Comparison of ENCODE assay signal across 10 cellular contexts in the genomic region with DNA sequence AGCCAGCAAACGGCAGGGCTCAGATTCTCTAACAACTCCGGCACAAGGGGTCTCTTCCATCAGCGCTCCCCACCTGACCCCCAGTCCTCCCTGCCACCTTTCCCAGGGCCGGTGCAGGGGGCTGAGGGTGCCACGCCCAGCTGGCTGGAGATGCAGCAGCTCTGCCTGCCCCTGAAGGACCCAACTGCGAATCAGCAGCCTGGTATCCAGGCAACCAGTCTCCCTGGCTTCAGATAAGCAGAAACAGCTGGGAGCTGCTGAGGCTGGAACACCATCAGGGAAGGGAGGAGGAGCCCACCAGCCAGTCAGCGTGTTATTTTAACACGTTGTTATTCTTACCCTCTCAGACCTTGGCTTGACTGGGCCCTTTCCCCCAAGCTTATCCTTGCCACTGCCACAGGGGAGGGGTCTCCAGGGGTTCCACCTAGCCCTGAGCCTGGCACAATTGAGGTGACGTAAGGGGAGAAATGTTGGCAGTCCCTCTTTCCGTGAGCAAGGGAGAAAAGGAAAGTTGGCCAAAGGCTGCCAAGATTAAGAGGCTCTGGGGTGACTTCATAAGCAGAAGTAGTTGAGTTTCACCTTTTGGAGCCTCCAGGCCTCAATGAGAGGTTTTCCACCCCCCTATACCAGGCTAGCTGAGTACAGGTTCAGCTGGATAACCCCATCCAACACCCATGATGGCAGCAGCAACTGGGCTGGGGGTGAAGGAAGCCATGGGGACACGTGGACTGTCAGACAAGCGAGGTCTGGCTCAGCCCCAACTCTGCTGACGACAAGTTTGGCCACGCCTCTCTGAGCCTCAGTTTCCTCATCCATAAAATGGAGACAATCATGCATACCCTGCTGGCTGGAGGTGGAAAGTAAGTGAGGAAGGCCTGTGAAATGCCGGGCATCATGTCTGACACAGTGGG.
DNase-seq lines count a peak whose midpoint lies in the region; ATAC-seq and TF ChIP-seq lines count a peak whose summit lies in the region.
"Had no signal": no experiment of that assay in that cellular context is flagged by ENCODE, and none has a peak within 500 bp of the region (broad histone marks: within the 10 kb centered on the region; RNA-seq: fewer than 3 reads in every experiment).

No MANE protein-coding gene starts in this region.

- no peaks in the 10 kb centered on the region for H3K9me3 ChIP-seq in Peyer's patch
- H3K9me3 ChIP-seq in CD8-positive, alpha-beta T cell (ENCODE audit: low read length), result no peaks in the 10 kb centered on the region

- no peak overlapping the region for H3K4me3 Mint-ChIP-seq in activated CD8-positive, alpha-beta memory T cell treated with anti-CD3 and anti-CD28 coated beads, Interleukin-2, amount 10 ng/mL, durations not matched to agents 7 days and 5 days
- H3K4me3 Mint-ChIP-seq in CD8-positive, alpha-beta T cell, result no peak overlapping the region

- CTCF ChIA-PET in activated CD8-positive, alpha-beta memory T cell treated with anti-CD3 and anti-CD28 coated beads, Interleukin-2, amount 10 ng/mL, durations not matched to agents 7 days and 5 days (lab: Charles Lee), result interaction anchor here (1.2 to 1.6 kb wide), 5 partner anchors 10 to 24 kb away, joined by 3 to 5 read pairs (median 4); no protein-coding TSS in a partner anchor
- CTCF ChIA-PET in CD8-positive, alpha-beta T cell (lab: Charles Lee), result interaction anchor here (0.8 to 1.8 kb wide), 3 partner anchors 24 to 133 kb away, joined by 3 to 4 read pairs (median 3); no protein-coding TSS in a partner anchor

- peak overlapping the region in 3 of 4 donors; percentile 8 to 42 (median 32) for H3K27ac ChIP-seq in Peyer's patch
- H3K27ac ChIP-seq in CD8-positive, alpha-beta T cell (ENCODE audit: low read depth, low read length), result no peak overlapping the region
- H3K27ac ChIP-seq: VCaP had no signal

- intact Hi-C loops in sciatic nerve (cut with DNase I), result no loop called here
- intact Hi-C loops in CD8-positive, alpha-beta T cell (cut with DNase I, micrococcal nuclease), result no loop called here

- H3K27me3 Mint-ChIP-seq in activated CD8-positive, alpha-beta memory T cell treated with anti-CD3 and anti-CD28 coated beads, Interleukin-2, amount 10 ng/mL, durations not matched to agents 7 days and 5 days, result no peaks in the 10 kb centered on the region
- no peaks in the 10 kb centered on the region for H3K27me3 Mint-ChIP-seq in CD8-positive, alpha-beta T cell (ENCODE audit: low read depth)

- H3K4me3 ChIP-seq in Peyer's patch (no peak overlapping the region), foreskin fibroblast (ENCODE audit: low read depth in 1 of 2, low read length in 2 of 2) (no peak overlapping the region)
- H3K4me3 ChIP-seq in CD8-positive, alpha-beta T cell (ENCODE audit: low read depth, low read length), result no peak overlapping the region

- DNase-seq in HCEC 1CT (peak; percentile 74), Peyer's patch (no peak), foreskin fibroblast (peak; percentile 88 to 95), sciatic nerve (ENCODE audit: low spot score) (no peak), SW480 (ENCODE audit: low spot score) (no peak)
- DNase-seq in activated CD8-positive, alpha-beta memory T cell treated with anti-CD3 and anti-CD28 coated beads, Interleukin-2, amount 10 ng/mL, durations not matched to agents 7 days and 5 days, result no peak
- DNase-seq in CD8-positive, alpha-beta T cell, result no peak
- no peak for DNase-seq in activated CD4-positive, alpha-beta T cell treated with anti-CD3 and anti-CD28 coated beads, Interleukin-2, amount 50 U/mL, for 48 hours
- DNase-seq: midbrain had no signal

- H3K4me1 Mint-ChIP-seq in activated CD8-positive, alpha-beta memory T cell treated with anti-CD3 and anti-CD28 coated beads, Interleukin-2, amount 10 ng/mL, durations not matched to agents 7 days and 5 days, result peaks cover 7% of the 10 kb centered on the region
- H3K4me1 Mint-ChIP-seq in CD8-positive, alpha-beta T cell (ENCODE audit: low read depth), result peaks cover 13% of the 10 kb centered on the region

- ATAC-seq in sciatic nerve, result peak; percentile 90
- ATAC-seq in activated CD8-positive, alpha-beta memory T cell treated with anti-CD3 and anti-CD28 coated beads, Interleukin-2, amount 10 ng/mL, durations not matched to agents 7 days and 5 days, result no peak
- no peak for ATAC-seq in CD8-positive, alpha-beta T cell

- no peak for TF ChIP-seq CTCF in Peyer's patch (IDR thresholded peaks at IDR 0.05)
- no peak for TF ChIP-seq CTCF in foreskin fibroblast (IDR thresholded peaks at IDR 0.05; ENCODE audit: low read depth, low read length)
- TF ChIP-seq CTCF in CD8-positive, alpha-beta T cell (IDR thresholded peaks at IDR 0.05), result no peak

- no peaks in the 10 kb centered on the region for H3K27me3 ChIP-seq in Peyer's patch
- no peaks in the 10 kb centered on the region for H3K27me3 ChIP-seq in CD8-positive, alpha-beta T cell (ENCODE audit: insufficient read depth, low read length)

- H3K9me3 Mint-ChIP-seq in activated CD8-positive, alpha-beta memory T cell treated with anti-CD3 and anti-CD28 coated beads, Interleukin-2, amount 10 ng/mL, durations not matched to agents 7 days and 5 days (ENCODE audit: low read depth), result no peaks in the 10 kb centered on the region
- no peaks in the 10 kb centered on the region for H3K9me3 Mint-ChIP-seq in CD8-positive, alpha-beta T cell

- TF ChIP-seq POLR2A in Peyer's patch (IDR thresholded peaks at IDR 0.05), result no peak

- POLR2A ChIA-PET in CD8-positive, alpha-beta T cell (lab: Charles Lee), result interaction anchor here (1.0 kb wide), 1 partner anchor 24 kb away, joined by 3 read pairs; no protein-coding TSS in a partner anchor

- no peaks in the 10 kb centered on the region for H3K36me3 ChIP-seq in Peyer's patch
- no peaks in the 10 kb centered on the region for H3K36me3 ChIP-seq in CD8-positive, alpha-beta T cell (ENCODE audit: insufficient read depth, low read length)

- no peak overlapping the region for H3K27ac Mint-ChIP-seq in activated CD8-positive, alpha-beta memory T cell treated with anti-CD3 and anti-CD28 coated beads, Interleukin-2, amount 10 ng/mL, durations not matched to agents 7 days and 5 days
- H3K27ac Mint-ChIP-seq in CD8-positive, alpha-beta T cell, result no peak overlapping the region

- H3K36me3 Mint-ChIP-seq in activated CD8-positive, alpha-beta memory T cell treated with anti-CD3 and anti-CD28 coated beads, Interleukin-2, amount 10 ng/mL, durations not matched to agents 7 days and 5 days, result no peaks in the 10 kb centered on the region
- no peaks in the 10 kb centered on the region for H3K36me3 Mint-ChIP-seq in CD8-positive, alpha-beta T cell

- H3K4me1 ChIP-seq in Peyer's patch, result peaks cover 0 to 8% (median 0%) of the 10 kb centered on the region in 4 donors
- no peaks in the 10 kb centered on the region for H3K4me1 ChIP-seq in CD8-positive, alpha-beta T cell (ENCODE audit: insufficient read depth, low read length)

Comparison
In these comparisons a context has a peak if more than half of its experiments do, and no peak if none do; other contexts are left out.
1. DNase-seq: peak in HCEC 1CT (single experiment) and foreskin fibroblast (2 of 2); none in Peyer's patch (0 of 3), sciatic nerve (single experiment), activated CD8-positive, alpha-beta memory T cell treated with anti-CD3 and anti-CD28 coated beads, Interleukin-2, amount 10 ng/mL, durations not matched to agents 7 days and 5 days (single experiment), SW480 (single experiment), CD8-positive, alpha-beta T cell (0 of 7) and activated CD4-positive, alpha-beta T cell treated with anti-CD3 and anti-CD28 coated beads, Interleukin-2, amount 50 U/mL, for 48 hours (0 of 2).